11 cellular contexts compared by ENCODE assay signal in the genomic region with DNA sequence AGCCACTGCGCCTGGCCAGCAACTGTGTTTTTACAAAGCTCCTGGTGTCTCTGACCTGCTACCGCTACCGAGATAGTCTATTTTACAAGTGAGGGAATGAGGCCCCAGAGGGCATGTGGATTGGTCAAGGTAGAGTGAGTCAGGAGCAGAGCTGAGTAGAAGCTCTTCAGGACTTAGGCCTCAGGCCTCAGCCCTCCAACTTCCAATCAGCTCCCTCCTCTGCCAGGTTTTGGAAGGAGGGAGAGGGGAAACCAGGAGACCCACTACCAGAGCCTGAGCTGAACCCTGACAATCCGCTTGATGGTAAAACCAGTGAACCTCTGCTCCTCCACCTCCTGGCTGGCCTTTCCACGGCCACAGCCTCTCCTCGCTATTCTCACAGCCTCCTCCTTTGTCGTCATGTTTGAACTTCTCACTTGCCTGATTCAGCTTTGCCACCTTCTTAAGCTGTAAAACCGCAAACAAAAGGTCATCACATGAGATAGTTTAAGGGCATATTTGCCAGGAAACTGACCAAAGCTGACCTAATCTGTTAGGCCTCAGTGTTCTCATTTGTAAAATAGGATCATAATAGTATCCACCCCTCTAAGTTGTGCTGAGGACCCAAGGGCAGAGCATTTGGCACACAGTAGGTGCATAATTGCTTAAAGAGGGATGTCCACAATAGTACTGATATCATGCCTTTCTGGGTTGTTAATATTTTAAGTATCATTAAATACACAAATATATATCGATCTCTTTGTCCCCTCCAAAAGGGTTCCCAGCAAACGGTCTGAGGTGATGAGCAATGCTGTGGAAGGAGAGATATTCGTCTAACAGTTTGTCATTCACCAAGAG. TPM values are rescaled to one million over a fixed set of nuclear protein-coding genes. Genes with fewer than 3 reads are reported as not detected.
DNase-seq lines count a peak whose midpoint lies in the region; ATAC-seq and TF ChIP-seq lines count a peak whose summit lies in the region.
"Had no signal": no experiment of that assay in that cellular context is flagged by ENCODE, and none has a peak within 500 bp of the region (broad histone marks: within the 10 kb centered on the region; RNA-seq: fewer than 3 reads in every experiment).

No MANE protein-coding gene starts in this region.

- H3K27ac ChIP-seq in Karpas-422 (ENCODE audit: low read length) = peak overlapping the region; percentile 95

- H3K79me2 ChIP-seq in Karpas-422 (ENCODE audit: low read length) = no peaks in the 10 kb centered on the region; the same call in 1 of the 2 replicates

- H3K27me3 Mint-ChIP-seq in activated naive CD8-positive, alpha-beta T cell treated with anti-CD3 and anti-CD28 coated beads, Interleukin-2, amount 50 U/mL, for 24 hours = no peaks in the 10 kb centered on the region
- H3K27me3 Mint-ChIP-seq in osteocyte (ENCODE audit: unreplicated experiment) = no peaks in the 10 kb centered on the region

- H3K27ac Mint-ChIP-seq in activated naive CD8-positive, alpha-beta T cell treated with anti-CD3 and anti-CD28 coated beads, Interleukin-2, amount 50 U/mL, for 24 hours = peak overlapping the region; percentile 95
- peak overlapping the region; percentile 99 for H3K27ac Mint-ChIP-seq in osteocyte (ENCODE audit: unreplicated experiment)

- no peak for TF ChIP-seq CTCF in osteocyte (IDR thresholded peaks at IDR 0.05)

- H2AFZ ChIP-seq in Karpas-422 (ENCODE audit: low read length) = no peak overlapping the region

- ATAC-seq in activated naive CD8-positive, alpha-beta T cell treated with anti-CD3 and anti-CD28 coated beads, Interleukin-2, amount 50 U/mL, for 24 hours = no peak
- ATAC-seq in GM18873 (IDR thresholded peaks at IDR 0.05; ENCODE audit: low FRiP score, unreplicated experiment) = no peak

- peaks cover 74% of the 10 kb centered on the region for H3K4me1 Mint-ChIP-seq in activated naive CD8-positive, alpha-beta T cell treated with anti-CD3 and anti-CD28 coated beads, Interleukin-2, amount 50 U/mL, for 24 hours
- H3K4me1 Mint-ChIP-seq in osteocyte (ENCODE audit: unreplicated experiment) = peaks cover 85% of the 10 kb centered on the region

- no peaks in the 10 kb centered on the region for H3K27me3 ChIP-seq in Karpas-422 (ENCODE audit: low read length)
- H3K27me3 ChIP-seq: adrenal gland had no signal

- H3K9me3 ChIP-seq in Karpas-422 (ENCODE audit: low read length) = no peaks in the 10 kb centered on the region
- H3K9me3 ChIP-seq: adrenal gland had no signal

- H3K36me3 ChIP-seq in Karpas-422 (ENCODE audit: insufficient read depth, low read length) = 0 out of 2 replicates have a peak, but pooled peaks cover 11% of the 10 kb centered on the region
- H3K36me3 ChIP-seq: adrenal gland had no signal

- peak; percentile 32 for DNase-seq in EL
- no peak for DNase-seq in Karpas-422
- DNase-seq in activated naive CD8-positive, alpha-beta T cell treated with anti-CD3 and anti-CD28 coated beads, Interleukin-2, amount 50 U/mL, for 24 hours = no peak
- no peak for DNase-seq in osteocyte (ENCODE audit: extremely low spot score, unreplicated experiment)
- DNase-seq in retina = no peak
- no peak for DNase-seq in A172 (ENCODE audit: low spot score)
- DNase-seq in putamen (ENCODE audit: low spot score) = no peak
- DNase-seq: adrenal gland, NCI-H1694 treated with DMSO at 0.1 percent for 48 hours had no signal

- H3K4me3 Mint-ChIP-seq in activated naive CD8-positive, alpha-beta T cell treated with anti-CD3 and anti-CD28 coated beads, Interleukin-2, amount 50 U/mL, for 24 hours = peak overlapping the region; percentile 90
- H3K4me3 Mint-ChIP-seq in osteocyte (ENCODE audit: unreplicated experiment) = no peak overlapping the region

- peak overlapping the region; percentile 80 for H3K4me2 ChIP-seq in Karpas-422 (ENCODE audit: low read depth, low read length, poor library complexity, severe bottlenecking)

- H4K20me1 ChIP-seq in Karpas-422 (ENCODE audit: insufficient read depth, low read depth, low read length) = no peaks in the 10 kb centered on the region

- no peaks in the 10 kb centered on the region for H3K9me2 ChIP-seq in Karpas-422 (replicated peaks; ENCODE audit: insufficient read depth, low read length)

- H3K9ac ChIP-seq in Karpas-422 (ENCODE audit: low read length) = peak overlapping the region; percentile 92

- peaks cover 62% of the 10 kb centered on the region for H3K36me3 Mint-ChIP-seq in activated naive CD8-positive, alpha-beta T cell treated with anti-CD3 and anti-CD28 coated beads, Interleukin-2, amount 50 U/mL, for 24 hours (ENCODE audit: low read depth)
- H3K36me3 Mint-ChIP-seq in osteocyte (ENCODE audit: unreplicated experiment) = no peaks in the 10 kb centered on the region

- peak overlapping the region; percentile 73 for H3K4me3 ChIP-seq in Karpas-422 (ENCODE audit: low read length)
- H3K4me3 ChIP-seq: adrenal gland, lung had no signal

- H3K9me3 Mint-ChIP-seq in activated naive CD8-positive, alpha-beta T cell treated with anti-CD3 and anti-CD28 coated beads, Interleukin-2, amount 50 U/mL, for 24 hours = no peaks in the 10 kb centered on the region
- no peaks in the 10 kb centered on the region for H3K9me3 Mint-ChIP-seq in osteocyte (ENCODE audit: unreplicated experiment)

- peaks cover 96% of the 10 kb centered on the region for H3K4me1 ChIP-seq in Karpas-422 (ENCODE audit: low read length)

RNA-seq across cellular contexts. Expression of gene TRAF1, which starts 1.7 kb away (rescaled TPM):
- total RNA-seq in Karpas-422 (2014; rRNA removed; shearing (Covaris generic); ENCODE audit: low replicate concordance) = 18.8 and 23.8 TPM in 2 replicates
- 7.1 and 7.8 TPM in 2 replicates for total RNA-seq in osteocyte
- 0.91 and 0.95 TPM in 2 replicates for total RNA-seq in A172 (2014; rRNA removed; shearing (Covaris generic))

RNA-seq across cellular contexts. Expression of gene PHF19, which starts 47.9 kb away (rescaled TPM):
- 34.8 and 76.9 TPM in 2 replicates for total RNA-seq in Karpas-422 (2014; rRNA removed; shearing (Covaris generic); ENCODE audit: low replicate concordance)
- 194 and 212 TPM in 2 replicates for total RNA-seq in osteocyte
- 47.0 and 47.8 TPM in 2 replicates for total RNA-seq in A172 (2014; rRNA removed; shearing (Covaris generic))
